Comparison of ENCODE assay signal across 28 cellular contexts in the genomic region with DNA sequence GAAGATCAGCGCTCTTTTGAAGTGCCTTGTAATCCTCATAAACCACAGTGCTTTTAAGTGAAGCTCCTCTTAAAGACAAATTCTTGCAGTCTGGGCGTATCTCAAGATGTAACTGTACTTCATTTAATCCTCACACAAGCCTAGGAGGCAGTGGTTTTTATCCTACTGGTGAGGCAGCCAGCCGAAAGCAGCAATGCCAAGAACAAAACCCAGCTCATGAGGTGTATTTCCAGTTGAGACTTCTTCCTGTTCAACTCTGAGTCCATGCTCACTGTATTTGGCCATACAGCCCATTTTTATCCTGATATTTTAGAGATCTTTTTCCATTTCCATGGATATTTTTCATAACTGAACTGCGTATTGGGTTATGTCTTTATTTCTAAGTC. TPM values are rescaled to one million over a fixed set of nuclear protein-coding genes. Genes with fewer than 3 reads are reported as not detected.
DNase-seq lines count a peak whose midpoint lies in the region; ATAC-seq and TF ChIP-seq lines count a peak whose summit lies in the region.
"Had no signal": no experiment of that assay in that cellular context is flagged by ENCODE, and none has a peak within 500 bp of the region (broad histone marks: within the 10 kb centered on the region; RNA-seq: fewer than 3 reads in every experiment).

No MANE protein-coding gene starts in this region.

- peak; percentile 46 to 79 for DNase-seq in NCI-H524 (lab: John Stamatoyannopoulos, UW)
- DNase-seq in chondrocyte (ENCODE audit: low spot score) = no peak
- peak; percentile 22 for DNase-seq in fibroblast of mammary gland (ENCODE audit: low read depth)
- no peak for DNase-seq in progenitor cell of endocrine pancreas (ENCODE audit: low spot score, unreplicated experiment)
- DNase-seq in caudate nucleus (lab: John Stamatoyannopoulos, UW) = no peak
- DNase-seq in AML-193 (lab: John Stamatoyannopoulos, UW) = no peak
- DNase-seq in Calu3 = no peak
- DNase-seq: CD8-positive, alpha-beta memory T cell; EL; GDM1; KBM-7; MV-4-11; NCI-H1105; NCI-H146; NCI-H1930; NCI-H2107; NCI-H526 treated with DMSO at 0.1 percent for 48 hours; Right ventricle myocardium superior; RPMI8226; T-cell had no signal

- no peak overlapping the region for H3K4me3 Mint-ChIP-seq in chondrocyte (ENCODE audit: unreplicated experiment)
- no peak overlapping the region for H3K4me3 Mint-ChIP-seq in progenitor cell of endocrine pancreas (ENCODE audit: low read depth)
- no peak overlapping the region for H3K4me3 Mint-ChIP-seq in Calu3 (ENCODE audit: low read depth, unreplicated experiment)
- H3K4me3 Mint-ChIP-seq: B cell; CD8-positive, alpha-beta memory T cell; T-cell had no signal

- intact Hi-C loops in Calu3 (cut with micrococcal nuclease; ENCODE audit: unreplicated experiment) = no loop called here

- BruUV-seq in Calu3 (replicated peaks; lab: Mats Ljungman, UMichigan) = no TSS peak

- H3K27ac Mint-ChIP-seq in chondrocyte (ENCODE audit: unreplicated experiment) = peak overlapping the region; percentile 56
- H3K27ac Mint-ChIP-seq in progenitor cell of endocrine pancreas = peak overlapping the region; percentile 49
- H3K27ac Mint-ChIP-seq in Calu3 (ENCODE audit: unreplicated experiment) = no peak overlapping the region
- H3K27ac Mint-ChIP-seq: B cell, CD14-positive monocyte, T-cell had no signal

- no peaks in the 10 kb centered on the region for H3K36me3 Mint-ChIP-seq in chondrocyte (ENCODE audit: low read depth)
- H3K36me3 Mint-ChIP-seq in progenitor cell of endocrine pancreas (ENCODE audit: insufficient read depth) = no peaks in the 10 kb centered on the region
- H3K36me3 Mint-ChIP-seq in Calu3 (ENCODE audit: insufficient read depth, unreplicated experiment) = peaks cover 6% of the 10 kb centered on the region
- H3K36me3 Mint-ChIP-seq: CD14-positive monocyte; CD8-positive, alpha-beta memory T cell; T-cell had no signal

- no peak for TF ChIP-seq CTCF in chondrocyte (IDR thresholded peaks at IDR 0.05)
- TF ChIP-seq CTCF in fibroblast of mammary gland (conservative IDR thresholded peaks at IDR 0.05; ENCODE audit: control insufficient read depth, insufficient read depth, low read depth, low read length) = no peak
- TF ChIP-seq CTCF in progenitor cell of endocrine pancreas (IDR thresholded peaks at IDR 0.05; ENCODE audit: unreplicated experiment) = no peak
- TF ChIP-seq CTCF in Calu3 (IDR thresholded peaks at IDR 0.05; ENCODE audit: unreplicated experiment) = no peak

- H3K4me1 Mint-ChIP-seq in chondrocyte (ENCODE audit: low read depth) (peaks cover 14% of the 10 kb centered on the region), progenitor cell of endocrine pancreas (ENCODE audit: low read depth) (no peaks in the 10 kb centered on the region), Calu3 (ENCODE audit: low read depth, unreplicated experiment) (peaks cover 15% of the 10 kb centered on the region)
- H3K4me1 Mint-ChIP-seq: B cell; CD14-positive monocyte; CD8-positive, alpha-beta memory T cell; T-cell had no signal

- no peak overlapping the region for H3K27ac ChIP-seq in caudate nucleus (ENCODE audit: low read depth, low read length)
- H3K27ac ChIP-seq: A549, SJSA1 had no signal

- peaks cover 15% of the 10 kb centered on the region for H3K27me3 Mint-ChIP-seq in chondrocyte (ENCODE audit: low read depth)
- H3K27me3 Mint-ChIP-seq in progenitor cell of endocrine pancreas = peaks cover 15% of the 10 kb centered on the region
- H3K27me3 Mint-ChIP-seq in Calu3 (ENCODE audit: unreplicated experiment) = peaks cover 71% of the 10 kb centered on the region

- no peak for ATAC-seq in GM18907 (IDR thresholded peaks at IDR 0.05; ENCODE audit: unreplicated experiment)
- ATAC-seq: A549, T-cell had no signal

- H3K9me3 Mint-ChIP-seq in chondrocyte (ENCODE audit: low read depth) (no peaks in the 10 kb centered on the region), progenitor cell of endocrine pancreas (ENCODE audit: low read depth) (no peaks in the 10 kb centered on the region), Calu3 (ENCODE audit: low read depth, unreplicated experiment) (no peaks in the 10 kb centered on the region)
- H3K9me3 Mint-ChIP-seq: CD8-positive, alpha-beta memory T cell; T-cell had no signal

- CTCF ChIA-PET in Calu3 (lab: Charles Lee) = interaction anchor here (0.7 kb wide), 1 partner anchor 358 kb away, joined by 3 read pairs; no protein-coding TSS in a partner anchor

- no peak overlapping the region for H3K4me3 ChIP-seq in fibroblast of mammary gland (ENCODE audit: control insufficient read depth, low read depth, low read length)
- H3K4me3 ChIP-seq: A549, SJSA1 had no signal

RNA-seq across cellular contexts. Expression of gene CTRB2, which starts 13.7 kb away (rescaled TPM):
- not detected in 3 replicates for total RNA-seq in chondrocyte
- 1.1 TPM in 1 of 2 replicates, not detected in the other for total RNA-seq in progenitor cell of endocrine pancreas
- 0.76 TPM in 1 of 2 replicates, not detected in the other for total RNA-seq in Calu3 (2022)
- total RNA-seq: B cell; CD8-positive, alpha-beta memory T cell; HT1080; LHCN-M2; MCF 10A; Right ventricle myocardium superior; SJSA1 had no signal

RNA-seq across cellular contexts. Expression of gene CTRB1, which starts 25.5 kb away (rescaled TPM):
- not detected in 3 replicates for total RNA-seq in chondrocyte
- not detected in 2 replicates for total RNA-seq in progenitor cell of endocrine pancreas
- total RNA-seq in Calu3 (2022) = not detected in 2 replicates
- total RNA-seq: B cell; CD8-positive, alpha-beta memory T cell; HT1080; LHCN-M2; MCF 10A; Right ventricle myocardium superior; SJSA1 had no signal

RNA-seq across cellular contexts. Expression of gene ZFP1, which starts 44.9 kb away (rescaled TPM):
- total RNA-seq in chondrocyte = 11.4 to 15.3 TPM (median 14.1 TPM) in 3 replicates
- 16.3 and 17.5 TPM in 2 replicates for total RNA-seq in progenitor cell of endocrine pancreas
- total RNA-seq in Calu3 (2022) = 10.6 and 12.9 TPM in 2 replicates

RNA-seq across cellular contexts. Expression of gene BCAR1, which starts 58.2 kb away (rescaled TPM):
- 125 to 140 TPM (median 125 TPM) in 3 replicates for total RNA-seq in chondrocyte
- total RNA-seq in progenitor cell of endocrine pancreas = 74.8 and 75.1 TPM in 2 replicates
- 153 and 168 TPM in 2 replicates for total RNA-seq in Calu3 (2022)
- total RNA-seq: B cell had no signal

Comparison
In these comparisons a context has a peak if more than half of its experiments do, and no peak if none do; other contexts are left out.
1. DNase-seq: peak in NCI-H524 (2 of 2) and fibroblast of mammary gland (single experiment); none in chondrocyte (single experiment), progenitor cell of endocrine pancreas (single experiment), caudate nucleus (0 of 61), AML-193 (0 of 2) and Calu3 (single experiment).